ENCODE assay signal across 11 cellular contexts in the genomic region with DNA sequence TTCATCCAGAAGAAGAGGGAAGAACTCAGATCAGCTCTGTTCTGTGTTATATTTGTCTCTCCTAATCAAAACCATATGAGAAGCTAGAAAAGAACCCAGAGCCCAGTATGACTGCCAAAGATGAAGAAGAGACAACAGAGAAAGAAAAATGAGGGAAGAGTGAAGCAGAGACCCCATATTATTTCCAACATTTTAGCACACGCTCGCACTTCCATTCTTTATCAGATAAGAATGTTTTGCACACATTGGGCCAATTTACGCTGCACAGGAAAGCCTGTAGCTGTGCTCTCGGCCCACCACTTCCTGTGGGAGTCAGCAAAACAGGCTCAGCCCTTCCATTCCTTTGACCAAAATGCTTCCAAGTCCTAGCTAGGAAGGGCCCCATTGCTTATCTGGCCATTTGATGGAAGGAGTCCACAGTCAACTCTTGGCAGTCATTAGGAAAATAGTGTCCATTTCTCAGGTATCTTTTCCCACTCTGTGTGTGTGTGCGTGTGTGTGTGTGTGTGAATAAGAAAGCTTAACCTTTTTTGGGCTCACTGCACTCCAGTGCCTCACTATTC.
DNase-seq lines count a peak whose midpoint lies in the region; ATAC-seq and TF ChIP-seq lines count a peak whose summit lies in the region.
"Had no signal": no experiment of that assay in that cellular context is flagged by ENCODE, and none has a peak within 500 bp of the region (broad histone marks: within the 10 kb centered on the region; RNA-seq: fewer than 3 reads in every experiment).

No MANE protein-coding gene starts in this region.

- no peak for TF ChIP-seq CTCF in osteocyte (IDR thresholded peaks at IDR 0.05)

- no peak overlapping the region for H3K27ac Mint-ChIP-seq in osteocyte (ENCODE audit: unreplicated experiment)
- H3K27ac Mint-ChIP-seq: effector memory CD8-positive, alpha-beta T cell had no signal

- ATAC-seq in HG03045 (IDR thresholded peaks at IDR 0.05; ENCODE audit: unreplicated experiment) = no peak
- ATAC-seq in GM18907 (IDR thresholded peaks at IDR 0.05; ENCODE audit: unreplicated experiment) = no peak
- ATAC-seq: effector memory CD8-positive, alpha-beta T cell had no signal

- no peaks in the 10 kb centered on the region for H3K27me3 Mint-ChIP-seq in osteocyte (ENCODE audit: unreplicated experiment)

- H3K4me1 Mint-ChIP-seq in osteocyte (ENCODE audit: unreplicated experiment) = peaks cover 21% of the 10 kb centered on the region

- H3K36me3 Mint-ChIP-seq in osteocyte (ENCODE audit: unreplicated experiment) = no peaks in the 10 kb centered on the region

- no peak overlapping the region for H3K4me3 Mint-ChIP-seq in osteocyte (ENCODE audit: unreplicated experiment)
- H3K4me3 Mint-ChIP-seq: effector memory CD8-positive, alpha-beta T cell had no signal

- H3K9me3 Mint-ChIP-seq in osteocyte (ENCODE audit: unreplicated experiment) = no peaks in the 10 kb centered on the region
- H3K9me3 Mint-ChIP-seq: effector memory CD8-positive, alpha-beta T cell had no signal

- DNase-seq in Jurkat, Clone E6-1 (ENCODE audit: low read depth, low spot score) = peak; percentile 29
- peak; percentile 0 for DNase-seq in activated T-cell treated with anti-CD3 and anti-CD28 coated beads for 4 hours
- DNase-seq in fibroblast of peridontal ligament (ENCODE audit: extremely low read depth) = peak; percentile 61
- peak; percentile 21 for DNase-seq in stimulated activated CD4-positive, alpha-beta T cell treated with anti-CD3 and anti-CD28 coated beads, Interleukin-2, amount 100 ng/mL, for 4 hours (ENCODE audit: low read depth)
- DNase-seq in hippocampal formation (lab: John Stamatoyannopoulos, UW) = no peak
- DNase-seq in osteocyte (ENCODE audit: extremely low spot score, unreplicated experiment) = no peak
- DNase-seq: effector memory CD8-positive, alpha-beta T cell; NCI-H524 treated with DMSO at 0.1 percent for 48 hours; posterior cingulate gyrus had no signal

- H3K4me3 ChIP-seq in Jurkat, Clone E6-1 (ENCODE audit: low read length) = no peak overlapping the region

Comparison
In these comparisons a context has a peak if more than half of its experiments do, and no peak if none do; other contexts are left out.
1. DNase-seq: peak in Jurkat, Clone E6-1 (single experiment), activated T-cell treated with anti-CD3 and anti-CD28 coated beads for 4 hours (single experiment), fibroblast of peridontal ligament (single experiment) and stimulated activated CD4-positive, alpha-beta T cell treated with anti-CD3 and anti-CD28 coated beads, Interleukin-2, amount 100 ng/mL, for 4 hours (single experiment); none in hippocampal formation (0 of 2) and osteocyte (single experiment).